ENCODE assay signal across 11 cellular contexts in genomic region chr10:61837748-61838055, GRCh38.
DNase-seq lines count a peak whose midpoint lies in the region; ATAC-seq, FAIRE-seq and TF ChIP-seq lines count a peak whose summit lies in the region.
"Had no signal": no experiment of that assay in that cellular context is flagged by ENCODE, and none has a peak within 500 bp of the region (broad histone marks: within the 10 kb centered on the region; RNA-seq: fewer than 3 reads in every experiment).

No MANE protein-coding gene starts in this region.

- no peaks in the 10 kb centered on the region for H3K9me3 ChIP-seq in ascending aorta

- H3K27me3 ChIP-seq in ascending aorta = no peaks in the 10 kb centered on the region

- no peak for TF ChIP-seq CTCF in ascending aorta (IDR thresholded peaks at IDR 0.05)
- TF ChIP-seq CTCF in mesothelial cell of epicardium (IDR thresholded peaks at IDR 0.05; ENCODE audit: unreplicated experiment) = no peak

- peaks cover 3 to 19% of the 10 kb centered on the region in 2 donors for H3K4me1 ChIP-seq in ascending aorta

- H3K4me3 Mint-ChIP-seq in mesothelial cell of epicardium = no peak overlapping the region
- H3K4me3 Mint-ChIP-seq in activated T-helper 2 cell treated with anti-CD3 and anti-CD28 coated beads, Interferon-gamma antibody, Interleukin-2, Interleukin-4, amounts not matched to agents 10 μg/mL and 5 μg/mL and 100 μg/mL, durations not matched to agents 14 hours and 24 hours and 36 hours (ENCODE audit: low read depth) = no peak overlapping the region
- H3K4me3 Mint-ChIP-seq: stimulated activated effector memory CD8-positive, alpha-beta T cell treated with anti-CD3 and anti-CD28 coated beads, Interleukin-12 subunit alpha, Interleukin-12 subunit beta, amount 100 ng/mL, for 72 hours had no signal

- no peaks in the 10 kb centered on the region for H3K36me3 ChIP-seq in ascending aorta

- intact Hi-C loops in ascending aorta (cut with DNase I) = loop anchor here (5.0 to 10.0 kb wide), 6 partner anchors 55 to 1687 kb away; partner anchors contain the start of genes ARID5B and REEP3
- intact Hi-C loops in activated T-helper 2 cell treated with anti-CD3 and anti-CD28 coated beads, Interferon-gamma antibody, Interleukin-2, Interleukin-4, amounts not matched to agents 10 μg/mL and 5 μg/mL and 100 μg/mL, durations not matched to agents 14 hours and 24 hours and 36 hours (cut with micrococcal nuclease) = no loop called here

- H3K36me3 Mint-ChIP-seq in mesothelial cell of epicardium = no peaks in the 10 kb centered on the region
- no peaks in the 10 kb centered on the region for H3K36me3 Mint-ChIP-seq in activated T-helper 2 cell treated with anti-CD3 and anti-CD28 coated beads, Interferon-gamma antibody, Interleukin-2, Interleukin-4, amounts not matched to agents 10 μg/mL and 5 μg/mL and 100 μg/mL, durations not matched to agents 14 hours and 24 hours and 36 hours (ENCODE audit: low read depth)
- H3K36me3 Mint-ChIP-seq: stimulated activated effector memory CD8-positive, alpha-beta T cell treated with anti-CD3 and anti-CD28 coated beads, Interleukin-12 subunit alpha, Interleukin-12 subunit beta, amount 100 ng/mL, for 72 hours had no signal

- peaks cover 57% of the 10 kb centered on the region for H3K4me1 Mint-ChIP-seq in mesothelial cell of epicardium
- peaks cover 25% of the 10 kb centered on the region for H3K4me1 Mint-ChIP-seq in activated T-helper 2 cell treated with anti-CD3 and anti-CD28 coated beads, Interferon-gamma antibody, Interleukin-2, Interleukin-4, amounts not matched to agents 10 μg/mL and 5 μg/mL and 100 μg/mL, durations not matched to agents 14 hours and 24 hours and 36 hours (ENCODE audit: low read depth)
- H3K4me1 Mint-ChIP-seq: stimulated activated effector memory CD8-positive, alpha-beta T cell treated with anti-CD3 and anti-CD28 coated beads, Interleukin-12 subunit alpha, Interleukin-12 subunit beta, amount 100 ng/mL, for 72 hours had no signal

- H3K27me3 Mint-ChIP-seq in mesothelial cell of epicardium (ENCODE audit: low read depth) = no peaks in the 10 kb centered on the region
- no peaks in the 10 kb centered on the region for H3K27me3 Mint-ChIP-seq in activated T-helper 2 cell treated with anti-CD3 and anti-CD28 coated beads, Interferon-gamma antibody, Interleukin-2, Interleukin-4, amounts not matched to agents 10 μg/mL and 5 μg/mL and 100 μg/mL, durations not matched to agents 14 hours and 24 hours and 36 hours (ENCODE audit: low read depth)

- peak overlapping the region; percentile 12 to 24 for H3K4me3 ChIP-seq in ascending aorta

- DNase-seq in NCI-H2227 treated with DMSO at 0.1 percent for 48 hours (lab: John Stamatoyannopoulos, UW) (peak; percentile 12), NCI-H2227 (lab: John Stamatoyannopoulos, UW; ENCODE audit: unreplicated experiment) (no peak), ascending aorta (ENCODE audit: low spot score in 2 of 2) (no peak), mesothelial cell of epicardium (ENCODE audit: low spot score in 2 of 2, unreplicated experiment in 2 of 2) (no peak), urothelium cell line (ENCODE audit: low spot score) (peak; percentile 53)
- DNase-seq in activated naive CD4-positive, alpha-beta T cell treated with Interleukin-2 at 50 U/mL for 16 hours = no peak
- no peak for DNase-seq in activated T-helper 2 cell treated with anti-CD3 and anti-CD28 coated beads, Interferon-gamma antibody, Interleukin-2, Interleukin-4, amounts not matched to agents 10 μg/mL and 5 μg/mL and 100 μg/mL, durations not matched to agents 14 hours and 24 hours and 36 hours (ENCODE audit: low spot score)
- DNase-seq: activated T-cell treated with anti-CD3 and anti-CD28 coated beads, Interleukin-2, amount 50 U/mL, for 72 hours; stimulated activated CD4-positive, alpha-beta T cell treated with anti-CD3 and anti-CD28 coated beads, Interleukin-15, amount 100 ng/mL, for 24 hours had no signal

- no peak for FAIRE-seq in urothelium cell line (lab: Jason Lieb, UNC)

- no peaks in the 10 kb centered on the region for H3K9me3 Mint-ChIP-seq in mesothelial cell of epicardium
- H3K9me3 Mint-ChIP-seq in activated T-helper 2 cell treated with anti-CD3 and anti-CD28 coated beads, Interferon-gamma antibody, Interleukin-2, Interleukin-4, amounts not matched to agents 10 μg/mL and 5 μg/mL and 100 μg/mL, durations not matched to agents 14 hours and 24 hours and 36 hours = no peaks in the 10 kb centered on the region
- H3K9me3 Mint-ChIP-seq: activated T-cell treated with anti-CD3 and anti-CD28 coated beads, Interleukin-2, amount 50 U/mL, for 72 hours; stimulated activated effector memory CD8-positive, alpha-beta T cell treated with anti-CD3 and anti-CD28 coated beads, Interleukin-12 subunit alpha, Interleukin-12 subunit beta, amount 100 ng/mL, for 72 hours had no signal

- H3K27ac Mint-ChIP-seq in mesothelial cell of epicardium = peak overlapping the region; percentile 96
- H3K27ac Mint-ChIP-seq in activated T-helper 2 cell treated with anti-CD3 and anti-CD28 coated beads, Interferon-gamma antibody, Interleukin-2, Interleukin-4, amounts not matched to agents 10 μg/mL and 5 μg/mL and 100 μg/mL, durations not matched to agents 14 hours and 24 hours and 36 hours = no peak overlapping the region
- H3K27ac Mint-ChIP-seq: stimulated activated effector memory CD8-positive, alpha-beta T cell treated with anti-CD3 and anti-CD28 coated beads, Interleukin-12 subunit alpha, Interleukin-12 subunit beta, amount 100 ng/mL, for 72 hours had no signal

- no peak for ATAC-seq in GM18868 (IDR thresholded peaks at IDR 0.05; ENCODE audit: unreplicated experiment)
- ATAC-seq: activated T-cell treated with anti-CD3 and anti-CD28 coated beads, Interleukin-2, amount 50 U/mL, for 72 hours; stimulated activated effector memory CD8-positive, alpha-beta T cell treated with anti-CD3 and anti-CD28 coated beads, Interleukin-12 subunit alpha, Interleukin-12 subunit beta, amount 100 ng/mL, for 72 hours had no signal

- peak overlapping the region; percentile 50 to 63 for H3K27ac ChIP-seq in ascending aorta

Comparison
In these comparisons a context has a peak if more than half of its experiments do, and no peak if none do; other contexts are left out.
1. DNase-seq: peak in NCI-H2227 treated with DMSO at 0.1 percent for 48 hours (single experiment) and urothelium cell line (single experiment); none in NCI-H2227 (single experiment), ascending aorta (0 of 2), mesothelial cell of epicardium (0 of 2), activated naive CD4-positive, alpha-beta T cell treated with Interleukin-2 at 50 U/mL for 16 hours (single experiment) and activated T-helper 2 cell treated with anti-CD3 and anti-CD28 coated beads, Interferon-gamma antibody, Interleukin-2, Interleukin-4, amounts not matched to agents 10 μg/mL and 5 μg/mL and 100 μg/mL, durations not matched to agents 14 hours and 24 hours and 36 hours (single experiment).